Comparison of ENCODE assay signal across 9 cellular contexts in genomic region chrX:51459125-51459524, GRCh38. TPM values are rescaled to one million over a fixed set of nuclear protein-coding genes. Genes with fewer than 3 reads are reported as not detected.
A peak's percentile ranks its signal among the peaks of the same experiment; 100 is the strongest.
DNase-seq lines count a peak whose midpoint lies in the region; ATAC-seq, FAIRE-seq and TF ChIP-seq lines count a peak whose summit lies in the region.
"Had no signal": no experiment of that assay in that cellular context is flagged by ENCODE, and none has a peak within 500 bp of the region (broad histone marks: within the 10 kb centered on the region; RNA-seq: fewer than 3 reads in every experiment).

No MANE protein-coding gene starts in this region.

- H3K4me2 ChIP-seq in Karpas-422 (ENCODE audit: low read depth, low read length, poor library complexity, severe bottlenecking): no peak overlapping the region

- no peak overlapping the region for H2AFZ ChIP-seq in Karpas-422 (ENCODE audit: low read length)

- H3K9me3 Mint-ChIP-seq in progenitor cell of endocrine pancreas (ENCODE audit: low read depth): peaks cover 8% of the 10 kb centered on the region

- H3K36me3 Mint-ChIP-seq in progenitor cell of endocrine pancreas (ENCODE audit: insufficient read depth): no peaks in the 10 kb centered on the region

- WGBS in lower leg skin, 2 donors: 24 to 33% methylated on average over 1 of the region's 1 CpG
- WGBS in upper lobe of left lung, 2 donors: 17 to 50% methylated on average over 1 of the region's 1 CpG

- H3K9ac ChIP-seq in Karpas-422 (ENCODE audit: low read length): no peak overlapping the region

- no peaks in the 10 kb centered on the region for H3K36me3 ChIP-seq in Karpas-422 (ENCODE audit: insufficient read depth, low read length)
- no peaks in the 10 kb centered on the region for H3K36me3 ChIP-seq in bronchial epithelial cell (ENCODE audit: control insufficient read depth, insufficient read depth, low read length)
- H3K36me3 ChIP-seq in upper lobe of left lung: no peaks in the 10 kb centered on the region
- H3K36me3 ChIP-seq: vagina had no signal

- TF ChIP-seq POLR2A in lower leg skin (IDR thresholded peaks at IDR 0.05) (no peak), upper lobe of left lung (IDR thresholded peaks at IDR 0.05) (no peak)

- no peaks in the 10 kb centered on the region for H3K27me3 Mint-ChIP-seq in progenitor cell of endocrine pancreas

- H3K4me3 ChIP-seq in Karpas-422 (ENCODE audit: low read length): no peak overlapping the region
- no peak overlapping the region for H3K4me3 ChIP-seq in bronchial epithelial cell (ENCODE audit: low read depth, low read length)
- H3K4me3 ChIP-seq in lower leg skin (ENCODE audit: low read depth, poor library complexity, severe bottlenecking): no peak overlapping the region
- H3K4me3 ChIP-seq in upper lobe of left lung: no peak overlapping the region
- H3K4me3 ChIP-seq: vagina had no signal

- intact Hi-C loops in lower leg skin (cut with DNase I; ENCODE audit: low total_unique reads): no loop called here

- H3K4me1 ChIP-seq in Karpas-422 (ENCODE audit: low read length) (peaks cover 6% of the 10 kb centered on the region), upper lobe of left lung (no peaks in the 10 kb centered on the region)
- H3K4me1 ChIP-seq: vagina had no signal

- H4K20me1 ChIP-seq in Karpas-422 (ENCODE audit: insufficient read depth, low read depth, low read length): no peaks in the 10 kb centered on the region

- H3K9me3 ChIP-seq in Karpas-422 (ENCODE audit: low read length) (no peaks in the 10 kb centered on the region), upper lobe of left lung (no peaks in the 10 kb centered on the region)
- H3K9me3 ChIP-seq: vagina had no signal

- H3K79me2 ChIP-seq in Karpas-422 (ENCODE audit: low read length): no peaks in the 10 kb centered on the region

- no peak for ATAC-seq in upper lobe of left lung (ENCODE audit: low FRiP score in 2 of 2)

- H3K27ac Mint-ChIP-seq in progenitor cell of endocrine pancreas: no peak overlapping the region

- H3K27me3 ChIP-seq in Karpas-422 (ENCODE audit: low read length): no peaks in the 10 kb centered on the region
- H3K27me3 ChIP-seq in bronchial epithelial cell (ENCODE audit: control insufficient read depth, insufficient read depth, low read length): no peaks in the 10 kb centered on the region
- H3K27me3 ChIP-seq in upper lobe of left lung: no peaks in the 10 kb centered on the region
- H3K27me3 ChIP-seq: vagina had no signal

- no peaks in the 10 kb centered on the region for H3K9me2 ChIP-seq in Karpas-422 (replicated peaks; ENCODE audit: insufficient read depth, low read length)

- TF ChIP-seq EP300 in upper lobe of left lung (IDR thresholded peaks at IDR 0.05): no peak

- H3K4me3 Mint-ChIP-seq in progenitor cell of endocrine pancreas (ENCODE audit: low read depth): no peak overlapping the region

- TF ChIP-seq CTCF in bronchial epithelial cell (IDR thresholded peaks at IDR 0.05; ENCODE audit: insufficient read depth, low read length, severe bottlenecking): peak; percentile 32
- peak; percentile 39 for TF ChIP-seq CTCF in progenitor cell of endocrine pancreas (IDR thresholded peaks at IDR 0.05; ENCODE audit: unreplicated experiment)
- TF ChIP-seq CTCF in lower leg skin (IDR thresholded peaks at IDR 0.05): no peak
- peak in 1 of 6 experiments; percentile 27 for TF ChIP-seq CTCF in upper lobe of left lung (IDR thresholded peaks at IDR 0.05)

- FAIRE-seq in bronchial epithelial cell (lab: Jason Lieb, UNC): no peak

- DNase-seq in NOMO-1 treated with DMSO at 0.1 percent for 48 hours (lab: John Stamatoyannopoulos, UW; ENCODE audit: unreplicated experiment): peak; percentile 26
- no peak for DNase-seq in NOMO-1 treated with dmso at 0.1 percent for 144 hours (lab: John Stamatoyannopoulos, UW; ENCODE audit: unreplicated experiment)
- DNase-seq in Karpas-422: peak; percentile 77
- peak; percentile 29 for DNase-seq in bronchial epithelial cell (ENCODE audit: low read depth)
- no peak for DNase-seq in progenitor cell of endocrine pancreas (ENCODE audit: low spot score, unreplicated experiment)
- DNase-seq in lower leg skin (ENCODE audit: low spot score in 2 of 2): no peak
- no peak for DNase-seq in NCI-H1930 (lab: John Stamatoyannopoulos, UW)
- DNase-seq in upper lobe of left lung: no peak

- no peaks in the 10 kb centered on the region for H3K4me1 Mint-ChIP-seq in progenitor cell of endocrine pancreas (ENCODE audit: low read depth)

- no peak overlapping the region for H3K27ac ChIP-seq in Karpas-422 (ENCODE audit: low read length)
- H3K27ac ChIP-seq in upper lobe of left lung: no peak overlapping the region
- H3K27ac ChIP-seq: vagina had no signal

RNA-seq across cellular contexts. Expression of gene NUDT11, which starts 37.3 kb away (rescaled TPM):
- not detected in 2 replicates for total RNA-seq in Karpas-422 (2014; rRNA removed; shearing (Covaris generic); ENCODE audit: low replicate concordance)
- total RNA-seq in bronchial epithelial cell: 6.1 and 7.4 TPM in 2 replicates
- total RNA-seq in progenitor cell of endocrine pancreas: 17.9 and 20.2 TPM in 2 replicates
- 1 to 10 TPM in 3 of 4 donors, under 1 TPM in 1; 0.27 to 2.4 (median 1.7) TPM for total RNA-seq in lower leg skin
- under 1 TPM in 4 of 6 donors, not detected in 2; 0.22 to 0.76 (median 0.40) TPM for total RNA-seq in upper lobe of left lung

Comparison
In these comparisons a context has a peak if more than half of its experiments do, and no peak if none do; other contexts are left out.
1. DNase-seq: peak in NOMO-1 treated with DMSO at 0.1 percent for 48 hours (single experiment), Karpas-422 (single experiment) and bronchial epithelial cell (single experiment); none in NOMO-1 treated with dmso at 0.1 percent for 144 hours (single experiment), progenitor cell of endocrine pancreas (single experiment), lower leg skin (0 of 2), NCI-H1930 (0 of 2) and upper lobe of left lung (0 of 2).
2. CTCF ChIP-seq: peak in bronchial epithelial cell (single experiment) and progenitor cell of endocrine pancreas (single experiment); none in lower leg skin (0 of 3).